ENCODE assay signal across 9 cellular contexts in genomic region chr3:168847293-168847883, GRCh38.
DNase-seq lines count a peak whose midpoint lies in the region; ATAC-seq, FAIRE-seq and TF ChIP-seq lines count a peak whose summit lies in the region.
"Had no signal": no experiment of that assay in that cellular context is flagged by ENCODE, and none has a peak within 500 bp of the region (broad histone marks: within the 10 kb centered on the region; RNA-seq: fewer than 3 reads in every experiment).

No MANE protein-coding gene starts in this region.

- POLR2A ChIA-PET in HCT116 (lab: Charles Lee): interaction anchor here (0.6 to 1.3 kb wide), 2 partner anchors 328 to 334 kb away, joined by 3 to 6 read pairs; no protein-coding TSS in a partner anchor

- H3K27me3 ChIP-seq in HCT116 (ENCODE audit: insufficient read depth, low read length) (peaks cover 25% of the 10 kb centered on the region), adrenal gland (no peaks in the 10 kb centered on the region)

- BruUV-seq in HCT116 (replicated peaks; lab: Mats Ljungman, UMichigan): no TSS peak

- H3K79me2 ChIP-seq in HCT116 (ENCODE audit: insufficient read depth, low read length): no peaks in the 10 kb centered on the region

- H3K4me3 ChIP-seq in HCT116 (replicated peaks in 1 of 2; ENCODE audit: low read depth in 1 of 2, low read length in 2 of 2) (no peak overlapping the region), adrenal gland (no peak overlapping the region)

- RAD21 ChIA-PET in HCT116 (lab: Charles Lee; ENCODE audit: low non-redundant PET in 1 of 2, low total read pairs in 2 of 2, uncharacterized antibody in 2 of 2, unreplicated experiment in 2 of 2): interaction anchor here (0.5 to 1.5 kb wide), 4 partner anchors 25 to 636 kb away, joined by 3 to 10 read pairs (median 4); no protein-coding TSS in a partner anchor

- no peak overlapping the region for H2AFZ ChIP-seq in HCT116 (ENCODE audit: low read depth, low read length, poor library complexity, severe bottlenecking)

- no peaks in the 10 kb centered on the region for H3K9me3 ChIP-seq in HCT116 (ENCODE audit: control insufficient read depth in 1 of 2, insufficient read depth in 1 of 2, low read depth in 1 of 2, low read length in 2 of 2)
- H3K9me3 ChIP-seq in adrenal gland (replicated peaks in 1 of 3): no peaks in the 10 kb centered on the region

- intact Hi-C loops in HCT116 (cut with micrococcal nuclease) (loop anchor here (1.0 to 10.0 kb wide), 5 partner anchors 223 to 920 kb away; no protein-coding TSS in a partner anchor), adrenal gland (cut with DNase I) (loop anchor here in 1 of 2 donors (5.0 kb wide), 1 partner anchor 640 kb away; no protein-coding TSS in a partner anchor)

- H4K20me1 ChIP-seq in HCT116 (ENCODE audit: insufficient read depth): no peaks in the 10 kb centered on the region

- ATAC-seq in HCT116: peak; percentile 59; the same call in 1 of the 2 replicates
- ATAC-seq in HG03135 (IDR thresholded peaks at IDR 0.05; ENCODE audit: unreplicated experiment): no peak

- TF ChIP-seq POLR2A in HCT116 (IDR thresholded peaks at IDR 0.05; ENCODE audit: borderline replicate concordance, extremely low read depth, insufficient read depth, insufficient read length) (no peak), adrenal gland (IDR thresholded peaks at IDR 0.05) (no peak)

- H3K4me1 ChIP-seq in HCT116 (ENCODE audit: control insufficient read depth in 1 of 2, insufficient read depth in 2 of 2, low read length in 2 of 2) (no peaks in the 10 kb centered on the region), adrenal gland (replicated peaks in 1 of 2) (no peaks in the 10 kb centered on the region)

- no peaks in the 10 kb centered on the region for H3K36me3 ChIP-seq in HCT116 (ENCODE audit: control insufficient read depth in 1 of 2, insufficient read depth in 2 of 2, low read length in 2 of 2)
- no peaks in the 10 kb centered on the region for H3K36me3 ChIP-seq in adrenal gland (replicated peaks in 1 of 2)

- no peak for FAIRE-seq in urothelium cell line (lab: Jason Lieb, UNC)

- CTCF ChIA-PET in HCT116 (lab: Charles Lee): interaction anchor here (0.6 to 3.1 kb wide), 27 partner anchors 9 to 1467 kb away, joined by 3 to 88 read pairs (median 4); partner anchors contain the start of gene ZBBX

- TF ChIP-seq RAD21 in HCT116 (IDR thresholded peaks at IDR 0.05; ENCODE audit: low read depth): peak; percentile 81

- TF ChIP-seq CTCF in HCT116 (IDR thresholded peaks at IDR 0.05 in 2 of 3, conservative IDR thresholded peaks at IDR 0.05 in 1 of 3; ENCODE audit: borderline replicate concordance in 1 of 3, insufficient read depth in 1 of 3, low read depth in 2 of 3, low read length in 2 of 3) (peak; percentile 35 to 76 (median 65); a peak in 5 of 6 replicates), adrenal gland (IDR thresholded peaks at IDR 0.05) (peak in 5 of 6 experiments; percentile 28 to 55 (median 46))

- 12 to 20% (median 14%) methylated on average over 7 of the region's 7 CpGs for WGBS in adrenal gland, 4 donors

- no peak overlapping the region for H3K27ac ChIP-seq in HCT116 (ENCODE audit: low read depth, low read length)
- no peak overlapping the region for H3K27ac ChIP-seq in adrenal gland

- H3K9ac ChIP-seq in HCT116 (ENCODE audit: low read length): no peak overlapping the region

- no peak overlapping the region for H3K4me2 ChIP-seq in HCT116 (ENCODE audit: low read length)

- DNase-seq in NCI-H510A treated with DMSO at 0.1 percent for 48 hours (lab: John Stamatoyannopoulos, UW) (peak; percentile 53), NCI-H510A (lab: John Stamatoyannopoulos, UW) (no peak), HCT116 (ENCODE audit: low read depth, low spot score) (no peak), NCI-H1694 treated with DMSO at 0.1 percent for 48 hours (lab: John Stamatoyannopoulos, UW) (peak; percentile 14), adrenal gland (peak in 2 of 7 donors; percentile 2 to 13), iris pigment epithelial cell (ENCODE audit: low read depth) (peak; percentile 54), urothelium cell line (ENCODE audit: low spot score) (peak; percentile 8)
- DNase-seq: activated naive CD8-positive, alpha-beta T cell treated with anti-CD3 and anti-CD28 coated beads, Interleukin-2, amount 10 ng/mL, durations not matched to agents 7 days and 5 days had no signal

- no peaks in the 10 kb centered on the region for H3K9me2 ChIP-seq in HCT116 (ENCODE audit: insufficient read depth)

TF ChIP-seq in HCT116, 20 proteins besides CTCF, POLR2A, EP300 and RAD21:
- TF ChIP-seq MAX (IDR thresholded peaks at IDR 0.05) (no peak), YY1 (IDR thresholded peaks at IDR 0.05; ENCODE audit: extremely low read depth, insufficient replicate concordance, low read depth, low read length) (no peak), POLR2AphosphoS5 (IDR thresholded peaks at IDR 0.05; ENCODE audit: low read depth, low read length) (no peak), REST (IDR thresholded peaks at IDR 0.05; ENCODE audit: low read depth) (no peak), CEBPB (IDR thresholded peaks at IDR 0.05; ENCODE audit: low read depth) (no peak), EZH2phosphoT487 (IDR thresholded peaks at IDR 0.05; ENCODE audit: borderline replicate concordance) (no peak), ATF3 (IDR thresholded peaks at IDR 0.05) (no peak)

Comparison
In these comparisons a context has a peak if more than half of its experiments do, and no peak if none do; other contexts are left out.
1. DNase-seq: peak in NCI-H510A treated with DMSO at 0.1 percent for 48 hours (single experiment), NCI-H1694 treated with DMSO at 0.1 percent for 48 hours (single experiment), iris pigment epithelial cell (single experiment) and urothelium cell line (single experiment); none in NCI-H510A (single experiment) and HCT116 (single experiment).